Comparison of ENCODE assay signal across 14 cellular contexts in genomic region chr1:201013991-201014815, GRCh38. TPM values are rescaled to one million over a fixed set of nuclear protein-coding genes. Genes with fewer than 3 reads are reported as not detected.
A peak's percentile ranks its signal among the peaks of the same experiment; 100 is the strongest.
DNase-seq lines count a peak whose midpoint lies in the region; ATAC-seq, FAIRE-seq and TF ChIP-seq lines count a peak whose summit lies in the region.
"Had no signal": no experiment of that assay in that cellular context is flagged by ENCODE, and none has a peak within 500 bp of the region (broad histone marks: within the 10 kb centered on the region; RNA-seq: fewer than 3 reads in every experiment).

No MANE protein-coding gene starts in this region.

- H3K27ac Mint-ChIP-seq in natural killer cell treated with Interleukin-12 subunit alpha and Interleukin-12 subunit beta and Interleukin-15 and Interleukin-18, amount 100 ng/mL, for 72 hours = peak overlapping the region; percentile 95 to 99

- CTCF ChIA-PET in HEK293T (lab: Yijun Ruan, JAX) = interaction anchor here (0.5 to 2.9 kb wide), 4 partner anchors 34 to 421 kb away, joined by 3 to 14 read pairs (median 5); no protein-coding TSS in a partner anchor

- peak overlapping the region; percentile 36 for H3K4me3 Mint-ChIP-seq in natural killer cell treated with Interleukin-12 subunit alpha and Interleukin-12 subunit beta and Interleukin-15 and Interleukin-18, amount 100 ng/mL, for 72 hours

- peak overlapping the region; percentile 92 to 100 (median 99) for H3K4me2 ChIP-seq in BLaER1 treated with 17β-estradiol and CSF1 and Interleukin-3, amounts not matched to agents 10 nM and 100 nM

- peaks cover 86 to 100% (median 100%) of the 10 kb centered on the region in 10 experiments for H3K4me1 ChIP-seq in BLaER1 treated with 17β-estradiol and CSF1 and Interleukin-3, amounts not matched to agents 10 nM and 100 nM
- peaks cover 29% of the 10 kb centered on the region for H3K4me1 ChIP-seq in HUES64 (ENCODE audit: insufficient read depth, low read length)
- peaks cover 7 to 15% of the 10 kb centered on the region in 2 donors for H3K4me1 ChIP-seq in small intestine (ENCODE audit: control insufficient read depth in 2 of 2, insufficient read depth in 1 of 2, low read depth in 1 of 2, low read length in 1 of 2)

- no peaks in the 10 kb centered on the region for H3K9me3 Mint-ChIP-seq in natural killer cell treated with Interleukin-12 subunit alpha and Interleukin-12 subunit beta and Interleukin-15 and Interleukin-18, amount 100 ng/mL, for 72 hours

- H3K27me3 Mint-ChIP-seq in natural killer cell treated with Interleukin-12 subunit alpha and Interleukin-12 subunit beta and Interleukin-15 and Interleukin-18, amount 100 ng/mL, for 72 hours = no peaks in the 10 kb centered on the region

- peaks cover 0 to 33% (median 11%) of the 10 kb centered on the region in 11 experiments; a peak in 16 of 22 replicates for H3K36me3 ChIP-seq in BLaER1 treated with 17β-estradiol and CSF1 and Interleukin-3, amounts not matched to agents 10 nM and 100 nM
- H3K36me3 ChIP-seq in HUES64 (ENCODE audit: insufficient read depth, low read length) (no peaks in the 10 kb centered on the region), small intestine (ENCODE audit: control insufficient read depth in 2 of 2, insufficient read depth in 2 of 2, low read length in 2 of 2) (no peaks in the 10 kb centered on the region)
- H3K36me3 ChIP-seq: transverse colon had no signal

- H3K4me3 ChIP-seq in BLaER1 treated with 17β-estradiol and CSF1 and Interleukin-3, amounts not matched to agents 10 nM and 100 nM = peak overlapping the region in 4 of 10 experiments; percentile 1 to 34 (median 26); a peak in 2 of 20 replicates
- H3K4me3 ChIP-seq in HUES64 (ENCODE audit: low read length) (no peak overlapping the region), small intestine (ENCODE audit: low read depth in 1 of 2, low read length in 2 of 2) (no peak overlapping the region)
- H3K4me3 ChIP-seq: transverse colon had no signal

- 76% methylated on average over 33 of the region's 33 CpGs for WGBS in HUES64
- 69 to 87% (median 80%) methylated on average over 33 of the region's 33 CpGs for WGBS in small intestine, 3 donors

- H3K36me3 Mint-ChIP-seq in natural killer cell treated with Interleukin-12 subunit alpha and Interleukin-12 subunit beta and Interleukin-15 and Interleukin-18, amount 100 ng/mL, for 72 hours = no peaks in the 10 kb centered on the region

- no peak for ATAC-seq in natural killer cell treated with Interleukin-12 subunit alpha and Interleukin-12 subunit beta and Interleukin-15 and Interleukin-18, amount 100 ng/mL, for 72 hours

- H3K27ac ChIP-seq in BLaER1 treated with 17β-estradiol and CSF1 and Interleukin-3, amounts not matched to agents 10 nM and 100 nM = peak overlapping the region in 9 of 11 experiments; percentile 39 to 94 (median 61); a peak in 16 of 22 replicates
- no peak overlapping the region for H3K27ac ChIP-seq in HUES64 (ENCODE audit: low read depth, low read length)
- no peak overlapping the region for H3K27ac ChIP-seq in small intestine (ENCODE audit: low read depth in 1 of 2, low read length in 1 of 2)
- H3K27ac ChIP-seq: transverse colon had no signal

- H3K4me1 Mint-ChIP-seq in natural killer cell treated with Interleukin-12 subunit alpha and Interleukin-12 subunit beta and Interleukin-15 and Interleukin-18, amount 100 ng/mL, for 72 hours (ENCODE audit: low read depth in 2 of 2) = peaks cover 54 to 68% of the 10 kb centered on the region in 2 donors

- H3K9me3 ChIP-seq in BLaER1 treated with 17β-estradiol and CSF1 and Interleukin-3, amounts not matched to agents 10 nM and 100 nM (replicated peaks in 1 of 11) = no peaks in the 10 kb centered on the region
- H3K9me3 ChIP-seq in HUES64 (ENCODE audit: insufficient read depth, low read depth, low read length) (no peaks in the 10 kb centered on the region), small intestine (ENCODE audit: control insufficient read depth, low read depth) (no peaks in the 10 kb centered on the region)
- H3K9me3 ChIP-seq: transverse colon had no signal

- FAIRE-seq in small intestine (lab: Jason Lieb, UNC) = no peak

- no peaks in the 10 kb centered on the region for H3K27me3 ChIP-seq in BLaER1 treated with 17β-estradiol and CSF1 and Interleukin-3, amounts not matched to agents 10 nM and 100 nM
- H3K27me3 ChIP-seq in HUES64 (ENCODE audit: insufficient read depth, low read length) (no peaks in the 10 kb centered on the region), small intestine (ENCODE audit: control insufficient read depth in 2 of 2, insufficient read depth in 2 of 2, low read length in 2 of 2) (no peaks in the 10 kb centered on the region)
- H3K27me3 ChIP-seq: transverse colon had no signal

- H3K9ac ChIP-seq in BLaER1 treated with 17β-estradiol and CSF1 and Interleukin-3, amounts not matched to agents 10 nM and 100 nM = peak overlapping the region; percentile 13 to 68 (median 56); a peak in 18 of 22 replicates
- H3K9ac ChIP-seq in HUES64 (ENCODE audit: low read depth, low read length) = 0 out of 2 replicates have a peak overlapping the region, but pooled peaks have one; percentile 22

- POLR2A ChIA-PET in HEK293T (lab: Yijun Ruan, JAX) = no interaction called here

- DNase-seq in ecto neural progenitor cell (ENCODE audit: low spot score) (peak; percentile 60), HEK293T (ENCODE audit: extremely low spot score) (no peak), small intestine (no peak), dedifferentiated amniotic fluid mesenchymal stem cell (ENCODE audit: extremely low spot score) (no peak)
- no peak for DNase-seq in natural killer cell treated with Interleukin-12 subunit alpha and Interleukin-12 subunit beta and Interleukin-15 and Interleukin-18, amount 100 ng/mL, for 72 hours (ENCODE audit: low spot score)
- DNase-seq in stimulated activated CD4-positive, alpha-beta T cell treated with anti-CD3 and anti-CD28 coated beads, Interleukin-1b, Interleukin-23, amount 100 ng/mL, for 48 hours = no peak
- DNase-seq: activated gamma-delta T cell treated with Interleukin-2 at 50 U/mL for 16 hours, DMS153, erythroblast, GOT3, T-helper 9 cell, transverse colon had no signal

- peaks cover 49 to 99% (median 88%) of the 10 kb centered on the region in 11 experiments; a peak in 21 of 22 replicates for H4K20me1 ChIP-seq in BLaER1 treated with 17β-estradiol and CSF1 and Interleukin-3, amounts not matched to agents 10 nM and 100 nM

TF ChIP-seq in HEK293T, 16 proteins besides CTCF, POLR2A, EP300 and RAD21:
- TF ChIP-seq CTBP1 (IDR thresholded peaks at IDR 0.05; ENCODE audit: borderline replicate concordance) (no peak), FOXM1 (IDR thresholded peaks at IDR 0.05; ENCODE audit: borderline replicate concordance) (no peak), L3MBTL2 (conservative IDR thresholded peaks at IDR 0.05) (no peak), SUZ12 (IDR thresholded peaks at IDR 0.05) (no peak), HDGF (IDR thresholded peaks at IDR 0.05; ENCODE audit: borderline replicate concordance) (no peak), PKNOX1 (IDR thresholded peaks at IDR 0.05) (no peak), ARNT (IDR thresholded peaks at IDR 0.05) (no peak), ZNF384 (IDR thresholded peaks at IDR 0.05) (no peak), ELF4 (IDR thresholded peaks at IDR 0.05) (no peak), TARDBP (IDR thresholded peaks at IDR 0.05) (no peak), FOXK2 (IDR thresholded peaks at IDR 0.05) (no peak), LEF1 (IDR thresholded peaks at IDR 0.05; ENCODE audit: borderline replicate concordance) (no peak), NFRKB (IDR thresholded peaks at IDR 0.05) (no peak), BHLHE40 (IDR thresholded peaks at IDR 0.05; ENCODE audit: borderline replicate concordance) (no peak), FOXA1 (IDR thresholded peaks at IDR 0.05) (no peak), SP1 (IDR thresholded peaks at IDR 0.05) (no peak)

RNA-seq across cellular contexts. Expression of gene KIF21B, which starts 9.3 kb away (rescaled TPM):
- 10.5 TPM for polyA plus RNA-seq in HUES64 (2013, experiment 1 of 2)
- polyA plus RNA-seq in HUES64 (2013, experiment 2 of 2) = 13.0 TPM
- 10 to 100 TPM; 71.1 to 93.3 TPM for total RNA-seq in natural killer cell treated with Interleukin-12 subunit alpha and Interleukin-12 subunit beta and Interleukin-15 and Interleukin-18, amount 100 ng/mL, for 72 hours
- 10 to 100 TPM in 1 of 3 donors, 1 to 10 TPM in 1, under 1 TPM in 1; 0.89 to 12.9 (median 2.4) TPM for polyA plus RNA-seq in small intestine

Comparison
In these comparisons a context has a peak if more than half of its experiments do, and no peak if none do; other contexts are left out.
1. H3K27ac ChIP-seq: peak in BLaER1 treated with 17β-estradiol and CSF1 and Interleukin-3, amounts not matched to agents 10 nM and 100 nM (9 of 11); none in HUES64 (single experiment) and small intestine (0 of 2).